8 cellular contexts compared by ENCODE assay signal in the genomic region with DNA sequence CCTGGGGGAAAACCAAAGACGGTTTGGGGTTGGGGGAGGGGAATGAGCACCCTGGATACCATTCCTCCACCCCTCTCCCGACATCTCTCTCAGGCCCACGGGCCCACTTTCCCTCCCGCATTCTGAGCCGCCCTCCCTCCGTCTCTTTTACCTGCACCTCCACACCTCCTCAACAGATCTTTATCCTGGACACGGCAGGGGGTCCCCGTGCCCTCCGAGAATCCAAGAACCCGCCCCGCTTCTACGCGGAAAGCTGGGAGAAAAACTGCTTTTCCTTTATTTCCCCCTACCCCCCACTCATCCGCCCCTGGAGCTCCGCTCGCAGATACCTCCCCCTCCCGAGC.
A peak's percentile ranks its signal among the peaks of the same experiment; 100 is the strongest.
DNase-seq lines count a peak whose midpoint lies in the region; ATAC-seq and TF ChIP-seq lines count a peak whose summit lies in the region.

No MANE protein-coding gene starts in this region.

- POLR2A ChIA-PET in PC-3 (lab: Charles Lee; ENCODE audit: unreplicated experiment): no interaction called here

- intact Hi-C loops in PC-3 (cut with micrococcal nuclease): no loop called here

- no peak for ATAC-seq in PC-3
- no peak for ATAC-seq in GM19324 (IDR thresholded peaks at IDR 0.05; ENCODE audit: low FRiP score, unreplicated experiment)
- no peak for ATAC-seq in HG03442 (IDR thresholded peaks at IDR 0.05; ENCODE audit: unreplicated experiment)

- H3K9me3 ChIP-seq in PC-3 (ENCODE audit: low read length): no peaks in the 10 kb centered on the region

- no peaks in the 10 kb centered on the region for H3K27me3 ChIP-seq in PC-3 (ENCODE audit: low read length)

- BruUV-seq in PC-3 (replicated peaks; lab: Mats Ljungman, UMichigan): no TSS peak

- H3K9me2 ChIP-seq in PC-3 (replicated peaks; ENCODE audit: low read length): no peaks in the 10 kb centered on the region

- no peaks in the 10 kb centered on the region for H4K20me1 ChIP-seq in PC-3 (ENCODE audit: low read length)

- DNase-seq in AG10803 (ENCODE audit: low read depth): no peak
- DNase-seq in PC-3: no peak
- no peak for DNase-seq in epithelial cell of proximal tubule (ENCODE audit: low read depth)
- DNase-seq in osteocyte (ENCODE audit: extremely low spot score, unreplicated experiment): no peak
- no peak for DNase-seq in hepatic stellate cell (ENCODE audit: low spot score)
- DNase-seq in activated effector memory CD4-positive, alpha-beta T cell treated with anti-CD3 and anti-CD28 coated beads, Interleukin-2, amount 50 U/mL, for 16 hours: no peak

- H3K4me1 ChIP-seq in PC-3 (ENCODE audit: insufficient read depth, low read length): peaks cover 17% of the 10 kb centered on the region; the same call in 1 of the 2 replicates

- H2AFZ ChIP-seq in PC-3 (ENCODE audit: low read length): peak overlapping the region; percentile 79

- H3F3A ChIP-seq in PC-3 (ENCODE audit: low read length, unreplicated experiment): no peaks in the 10 kb centered on the region

- H3K36me3 Mint-ChIP-seq in osteocyte (ENCODE audit: unreplicated experiment): peaks cover 8% of the 10 kb centered on the region

- no peak overlapping the region for H3K27ac ChIP-seq in PC-3 (ENCODE audit: low read length)

- no peak for TF ChIP-seq CTCF in AG10803 (conservative IDR thresholded peaks at IDR 0.05; ENCODE audit: low read length)
- TF ChIP-seq CTCF in PC-3 (conservative IDR thresholded peaks at IDR 0.05; ENCODE audit: low read depth, low read length): no peak
- TF ChIP-seq CTCF in epithelial cell of proximal tubule (conservative IDR thresholded peaks at IDR 0.05; ENCODE audit: low read depth, low read length): no peak
- TF ChIP-seq CTCF in osteocyte (IDR thresholded peaks at IDR 0.05): no peak

- H3K79me2 ChIP-seq in PC-3 (ENCODE audit: low read length): no peaks in the 10 kb centered on the region

- CTCF ChIA-PET in PC-3 (lab: Charles Lee): no interaction called here

- no peaks in the 10 kb centered on the region for H3K36me3 ChIP-seq in PC-3 (ENCODE audit: low read depth, low read length)

- H3K4me1 Mint-ChIP-seq in osteocyte (ENCODE audit: unreplicated experiment): peaks cover 41% of the 10 kb centered on the region

- H3K4me3 Mint-ChIP-seq in osteocyte (ENCODE audit: unreplicated experiment): peak overlapping the region; percentile 85

- peak overlapping the region; percentile 90 for H3K4me2 ChIP-seq in PC-3 (ENCODE audit: low read length)

- H3K9me3 Mint-ChIP-seq in osteocyte (ENCODE audit: unreplicated experiment): no peaks in the 10 kb centered on the region

- H3K4me3 ChIP-seq in AG10803 (ENCODE audit: low read length) (peak overlapping the region; percentile 91), PC-3 (ENCODE audit: low read length) (peak overlapping the region; percentile 71), epithelial cell of proximal tubule (ENCODE audit: low read depth, low read length) (peak overlapping the region; percentile 76)

- no peak overlapping the region for H3K9ac ChIP-seq in PC-3 (ENCODE audit: low read length)

- no peaks in the 10 kb centered on the region for H3K27me3 Mint-ChIP-seq in osteocyte (ENCODE audit: unreplicated experiment)

- H3K27ac Mint-ChIP-seq in osteocyte (ENCODE audit: unreplicated experiment): peak overlapping the region; percentile 74
